In genomic region chr10:119078422-119079179, GRCh38 we compare ENCODE assay signal across 10 cellular contexts. TPM values are rescaled to one million over a fixed set of nuclear protein-coding genes. Genes with fewer than 3 reads are reported as not detected.
DNase-seq lines count a peak whose midpoint lies in the region; ATAC-seq and TF ChIP-seq lines count a peak whose summit lies in the region.
"Had no signal": no experiment of that assay in that cellular context is flagged by ENCODE, and none has a peak within 500 bp of the region (broad histone marks: within the 10 kb centered on the region; RNA-seq: fewer than 3 reads in every experiment).

No MANE protein-coding gene starts in this region.

- CTCF ChIA-PET in activated CD8-positive, alpha-beta T cell treated with anti-CD3 and anti-CD28 coated beads, Interleukin-2, amount 10 ng/mL, durations not matched to agents 7 days and 5 days (lab: Charles Lee), result interaction anchor here (1.4 kb wide), 1 partner anchor 46 kb away, joined by 3 read pairs; no protein-coding TSS in a partner anchor

- H3K4me3 ChIP-seq in iPS-18c (ENCODE audit: insufficient read depth, low read depth, low read length), result peak overlapping the region; percentile 98
- H3K4me3 ChIP-seq in suprapubic skin, result peak overlapping the region; percentile 79

- TF ChIP-seq POLR2A in suprapubic skin (IDR thresholded peaks at IDR 0.05), result no peak

- H3K9me3 Mint-ChIP-seq in activated CD4-positive, alpha-beta T cell treated with anti-CD3 and anti-CD28 coated beads, Interleukin-2, amount 10 ng/mL, durations not matched to agents 24 days and 14 days, result no peaks in the 10 kb centered on the region
- H3K9me3 Mint-ChIP-seq in activated CD8-positive, alpha-beta T cell treated with anti-CD3 and anti-CD28 coated beads, Interleukin-2, amount 10 ng/mL, durations not matched to agents 7 days and 5 days (ENCODE audit: insufficient read depth), result no peaks in the 10 kb centered on the region

- TF ChIP-seq CTCF in suprapubic skin (IDR thresholded peaks at IDR 0.05), result no peak

- H3K27ac Mint-ChIP-seq in activated CD4-positive, alpha-beta T cell treated with anti-CD3 and anti-CD28 coated beads, Interleukin-2, amount 10 ng/mL, durations not matched to agents 24 days and 14 days, result peak overlapping the region; percentile 92
- peak overlapping the region; percentile 96 for H3K27ac Mint-ChIP-seq in activated CD8-positive, alpha-beta T cell treated with anti-CD3 and anti-CD28 coated beads, Interleukin-2, amount 10 ng/mL, durations not matched to agents 7 days and 5 days

- H3K27me3 ChIP-seq in suprapubic skin, result no peaks in the 10 kb centered on the region

- peaks cover 49% of the 10 kb centered on the region for H3K4me1 ChIP-seq in suprapubic skin

- TF ChIP-seq EP300 in suprapubic skin (IDR thresholded peaks at IDR 0.05), result no peak

- no peak for DNase-seq in activated CD4-positive, alpha-beta T cell treated with anti-CD3 and anti-CD28 coated beads, Interleukin-2, amount 10 ng/mL, durations not matched to agents 24 days and 14 days
- no peak for DNase-seq in activated CD4-positive, alpha-beta T cell treated with anti-CD3 and anti-CD28 coated beads, Interleukin-2, amount 50 U/mL, for 48 hours
- no peak for DNase-seq in activated CD8-positive, alpha-beta T cell treated with anti-CD3 and anti-CD28 coated beads, Interleukin-2, amount 10 ng/mL, durations not matched to agents 7 days and 5 days
- DNase-seq in suprapubic skin (ENCODE audit: low spot score in 2 of 2), result peak in 1 of 2 donors; percentile 27
- DNase-seq in NCI-H1417 (lab: John Stamatoyannopoulos, UW), result no peak
- DNase-seq: COR-L47, substantia nigra had no signal

- no peaks in the 10 kb centered on the region for H3K36me3 ChIP-seq in suprapubic skin

- intact Hi-C loops in activated CD4-positive, alpha-beta T cell treated with anti-CD3 and anti-CD28 coated beads, Interleukin-2, amount 10 ng/mL, durations not matched to agents 24 days and 14 days (cut with micrococcal nuclease), result no loop called here

- no peaks in the 10 kb centered on the region for H3K9me3 ChIP-seq in iPS-18c (ENCODE audit: control insufficient read depth, insufficient read depth, low read length)
- H3K9me3 ChIP-seq in suprapubic skin, result no peaks in the 10 kb centered on the region

- H3K27me3 Mint-ChIP-seq in activated CD4-positive, alpha-beta T cell treated with anti-CD3 and anti-CD28 coated beads, Interleukin-2, amount 10 ng/mL, durations not matched to agents 24 days and 14 days, result no peaks in the 10 kb centered on the region
- H3K27me3 Mint-ChIP-seq in activated CD8-positive, alpha-beta T cell treated with anti-CD3 and anti-CD28 coated beads, Interleukin-2, amount 10 ng/mL, durations not matched to agents 7 days and 5 days (ENCODE audit: low read depth), result no peaks in the 10 kb centered on the region

- H3K27ac ChIP-seq in suprapubic skin, result no peak overlapping the region

- POLR2A ChIA-PET in activated CD8-positive, alpha-beta T cell treated with anti-CD3 and anti-CD28 coated beads, Interleukin-2, amount 10 ng/mL, durations not matched to agents 7 days and 5 days (lab: Charles Lee), result interaction anchor here (1.2 to 3.7 kb wide), 3 partner anchors 12 to 53 kb away, joined by 4 to 34 read pairs (median 10); partner anchors contain the start of gene DENND10

- peak overlapping the region; percentile 87 for H3K4me3 Mint-ChIP-seq in activated CD4-positive, alpha-beta T cell treated with anti-CD3 and anti-CD28 coated beads, Interleukin-2, amount 10 ng/mL, durations not matched to agents 24 days and 14 days
- H3K4me3 Mint-ChIP-seq in activated CD8-positive, alpha-beta T cell treated with anti-CD3 and anti-CD28 coated beads, Interleukin-2, amount 10 ng/mL, durations not matched to agents 7 days and 5 days, result peak overlapping the region; percentile 94

- ATAC-seq in activated CD8-positive, alpha-beta T cell treated with anti-CD3 and anti-CD28 coated beads, Interleukin-2, amount 10 ng/mL, durations not matched to agents 7 days and 5 days, result no peak
- no peak for ATAC-seq in HG02678 (IDR thresholded peaks at IDR 0.05; ENCODE audit: unreplicated experiment)
- ATAC-seq in HG03175 (IDR thresholded peaks at IDR 0.05; ENCODE audit: unreplicated experiment), result no peak

- 21% methylated on average over 10 of the region's 10 CpGs for WGBS in suprapubic skin

- peaks cover 34% of the 10 kb centered on the region for H3K4me1 Mint-ChIP-seq in activated CD4-positive, alpha-beta T cell treated with anti-CD3 and anti-CD28 coated beads, Interleukin-2, amount 10 ng/mL, durations not matched to agents 24 days and 14 days
- peaks cover 47% of the 10 kb centered on the region for H3K4me1 Mint-ChIP-seq in activated CD8-positive, alpha-beta T cell treated with anti-CD3 and anti-CD28 coated beads, Interleukin-2, amount 10 ng/mL, durations not matched to agents 7 days and 5 days (ENCODE audit: low read depth)

- peaks cover 46% of the 10 kb centered on the region for H3K36me3 Mint-ChIP-seq in activated CD4-positive, alpha-beta T cell treated with anti-CD3 and anti-CD28 coated beads, Interleukin-2, amount 10 ng/mL, durations not matched to agents 24 days and 14 days (ENCODE audit: low read depth)
- H3K36me3 Mint-ChIP-seq in activated CD8-positive, alpha-beta T cell treated with anti-CD3 and anti-CD28 coated beads, Interleukin-2, amount 10 ng/mL, durations not matched to agents 7 days and 5 days (ENCODE audit: low read depth), result peaks cover 54% of the 10 kb centered on the region

RNA-seq across cellular contexts. Expression of gene EIF3A, which starts 2.0 kb away (rescaled TPM):
- total RNA-seq in activated CD4-positive, alpha-beta T cell treated with anti-CD3 and anti-CD28 coated beads, Interleukin-2, amount 10 ng/mL, durations not matched to agents 24 days and 14 days, result 179 and 183 TPM in 2 replicates
- 100 to 1,000 TPM; 126 to 127 TPM for total RNA-seq in activated CD8-positive, alpha-beta T cell treated with anti-CD3 and anti-CD28 coated beads, Interleukin-2, amount 10 ng/mL, durations not matched to agents 7 days and 5 days
- 100 to 1,000 TPM; 116 to 148 (median 123) TPM for total RNA-seq in suprapubic skin

RNA-seq across cellular contexts. Expression of gene DENND10, which starts 25.3 kb away (rescaled TPM):
- 18.6 and 23.2 TPM in 2 replicates for total RNA-seq in activated CD4-positive, alpha-beta T cell treated with anti-CD3 and anti-CD28 coated beads, Interleukin-2, amount 10 ng/mL, durations not matched to agents 24 days and 14 days
- 10 to 100 TPM; 39.9 to 41.3 TPM for total RNA-seq in activated CD8-positive, alpha-beta T cell treated with anti-CD3 and anti-CD28 coated beads, Interleukin-2, amount 10 ng/mL, durations not matched to agents 7 days and 5 days
- total RNA-seq in suprapubic skin, result 10 to 100 TPM; 27.5 to 45.8 (median 33.1) TPM

RNA-seq across cellular contexts. Expression of gene NANOS1, which starts 49.1 kb away (rescaled TPM):
- 0.44 and 0.59 TPM in 2 replicates for total RNA-seq in activated CD4-positive, alpha-beta T cell treated with anti-CD3 and anti-CD28 coated beads, Interleukin-2, amount 10 ng/mL, durations not matched to agents 24 days and 14 days
- under 1 TPM; 0.08 to 0.13 TPM for total RNA-seq in activated CD8-positive, alpha-beta T cell treated with anti-CD3 and anti-CD28 coated beads, Interleukin-2, amount 10 ng/mL, durations not matched to agents 7 days and 5 days
- 1 to 10 TPM; 2.3 to 2.9 (median 2.7) TPM for total RNA-seq in suprapubic skin
